In the genomic region with DNA sequence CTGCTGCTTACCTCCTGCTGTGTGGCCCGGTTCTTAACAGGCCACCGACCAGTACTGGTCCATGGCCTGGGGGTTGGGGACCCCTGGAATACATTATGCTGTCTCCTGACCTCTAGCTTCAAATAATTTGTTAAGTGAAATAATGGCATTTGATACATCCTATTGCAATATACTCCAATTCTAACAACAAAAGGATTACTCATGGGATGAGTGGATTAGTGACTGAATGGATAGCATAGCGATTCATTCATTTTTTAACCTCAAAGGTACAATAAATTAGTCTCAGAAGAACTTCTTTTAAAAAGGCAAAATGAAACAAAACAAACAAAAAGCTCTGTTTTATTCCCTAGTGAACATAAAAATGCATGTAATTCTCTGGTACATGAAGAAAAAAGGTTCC, we compare ENCODE assay signal across 27 cellular contexts.
"Had no signal": no experiment of that assay in that cellular context is flagged by ENCODE, and none has a peak within 500 bp of the region (broad histone marks: within the 10 kb centered on the region; RNA-seq: fewer than 3 reads in every experiment).

No MANE protein-coding gene starts in this region.

- H3K4me3 ChIP-seq: left ventricle myocardium inferior, lung, mucosa of descending colon, pancreas, prostate gland, skin epidermis, stomach, testis, thyroid gland, transverse colon, upper lobe of left lung, vagina had no signal

- ATAC-seq: mucosa of descending colon; naive thymus-derived CD4-positive, alpha-beta T cell; natural killer cell treated with Interleukin-12 subunit alpha and Interleukin-12 subunit beta and Interleukin-15 and Interleukin-18, amount 100 ng/mL, for 72 hours; pancreas; right cardiac atrium; sciatic nerve; stimulated activated naive B cell treated with anti-CD40 and anti-IgM and Interleukin-4, amounts not matched to agents 10 μg/mL and 1 μg/mL and 100 μg/mL, for 72 hours; stimulated activated naive CD8-positive, alpha-beta T cell treated with anti-CD3 and anti-CD28 coated beads, Interleukin-15, Interleukin-2, amounts not matched to agents 100 U/mL and 50 U/mL, for 24 hours had no signal

- H3K9me3 ChIP-seq: pancreas, prostate gland, testis, thyroid gland, transverse colon, upper lobe of left lung, vagina had no signal

- H3K27me3 ChIP-seq: stomach, testis, thyroid gland, transverse colon, upper lobe of left lung, vagina had no signal

- H3K36me3 ChIP-seq: left ventricle myocardium inferior, pancreas, prostate gland, stomach, thyroid gland, transverse colon, upper lobe of left lung, vagina had no signal

- DNase-seq: islet precursor cell; left ventricle myocardium inferior; midbrain; mucosa of descending colon; naive thymus-derived CD4-positive, alpha-beta T cell; nucleus accumbens; pancreas; posterior cingulate gyrus; retina; right cardiac atrium; stimulated activated CD4-positive, alpha-beta T cell treated with anti-CD3 and anti-CD28 coated beads, Interleukin-12 subunit alpha, Interleukin-12 subunit beta, amount 100 ng/mL, for 4 hours; stimulated activated CD4-positive, alpha-beta T cell treated with anti-CD3 and anti-CD28 coated beads, Interleukin-15, amount 100 ng/mL, for 24 hours; stimulated activated CD4-positive, alpha-beta T cell treated with anti-CD3 and anti-CD28 coated beads, Interleukin-2, amount 100 ng/mL, for 24 hours; stimulated activated CD4-positive, alpha-beta T cell treated with anti-CD3 and anti-CD28 coated beads, Interleukin-4, amount 100 ng/mL, for 1 hour; stimulated activated naive B cell treated with anti-CD40 and anti-IgM and Interleukin-4, amounts not matched to agents 10 μg/mL and 1 μg/mL and 100 μg/mL, for 72 hours; stimulated activated naive CD8-positive, alpha-beta T cell treated with anti-CD3 and anti-CD28 coated beads, Interleukin-15, Interleukin-2, amounts not matched to agents 100 U/mL and 50 U/mL, for 24 hours; stomach; testis; thyroid gland; transverse colon; upper lobe of left lung had no signal

- H3K27ac ChIP-seq: left ventricle myocardium inferior, pancreas, prostate gland, skin epidermis, stomach, testis, thyroid gland, transverse colon, upper lobe of left lung, vagina had no signal

- FAIRE-seq: pancreas had no signal

- H3K4me1 ChIP-seq: left ventricle myocardium inferior, pancreas, prostate gland, stomach, testis, thyroid gland, transverse colon, upper lobe of left lung, vagina had no signal
